Comparison of ENCODE assay signal across 7 cellular contexts in genomic region chr9:127825319-127826051, GRCh38. TPM values are rescaled to one million over a fixed set of nuclear protein-coding genes. Genes with fewer than 3 reads are reported as not detected.
A peak's percentile ranks its signal among the peaks of the same experiment; 100 is the strongest.
DNase-seq lines count a peak whose midpoint lies in the region; ATAC-seq and TF ChIP-seq lines count a peak whose summit lies in the region.
"Had no signal": no experiment of that assay in that cellular context is flagged by ENCODE, and none has a peak within 500 bp of the region (broad histone marks: within the 10 kb centered on the region; RNA-seq: fewer than 3 reads in every experiment).

No MANE protein-coding gene starts in this region.

- intact Hi-C loops in spleen (cut with DNase I; ENCODE audit: low total_unique reads), result no loop called here

- peak overlapping the region in 5 of 8 donors; percentile 57 to 87 (median 79) for H3K27ac ChIP-seq in spleen

- H3K4me1 ChIP-seq in Loucy (ENCODE audit: insufficient read depth, low read length, poor library complexity, severe bottlenecking) (peaks cover 10% of the 10 kb centered on the region), spleen (peaks cover 8 to 77% (median 51%) of the 10 kb centered on the region in 6 donors)

- WGBS in spleen, 5 donors, result 70 to 80% (median 75%) methylated on average over 15 to 42 of the region's 42 CpGs

- no peaks in the 10 kb centered on the region for H3K79me2 ChIP-seq in Loucy (ENCODE audit: insufficient read depth, low read length)

- H3K36me3 ChIP-seq in Loucy (ENCODE audit: insufficient read depth, low read length), result no peaks in the 10 kb centered on the region
- peaks cover 0 to 91% (median 44%) of the 10 kb centered on the region in 6 donors for H3K36me3 ChIP-seq in spleen

- H3K9me3 ChIP-seq in Loucy (ENCODE audit: insufficient read depth, low read depth, low read length) (no peaks in the 10 kb centered on the region), spleen (no peaks in the 10 kb centered on the region)

- H3K9me2 ChIP-seq in Loucy (replicated peaks; ENCODE audit: low read depth, low read length), result no peaks in the 10 kb centered on the region

- no peak overlapping the region for H2AFZ ChIP-seq in Loucy (ENCODE audit: low read length)

- H3K27me3 ChIP-seq in Loucy (ENCODE audit: insufficient read depth, low read length, poor library complexity, severe bottlenecking) (no peaks in the 10 kb centered on the region), spleen (replicated peaks in 1 of 7) (no peaks in the 10 kb centered on the region)

- DNase-seq in epithelial cell of esophagus (ENCODE audit: low read depth), result no peak
- DNase-seq in spleen, result peak; percentile 85
- no peak for DNase-seq in DMS53 (lab: John Stamatoyannopoulos, UW)
- no peak for DNase-seq in NCI-H1092 (lab: John Stamatoyannopoulos, UW)

- no peaks in the 10 kb centered on the region; the same call in 1 of the 2 replicates for H3F3A ChIP-seq in Loucy (ENCODE audit: low read depth)

- H3K4me3 ChIP-seq in Loucy (ENCODE audit: low read length, poor library complexity, severe bottlenecking), result no peak overlapping the region
- no peak overlapping the region for H3K4me3 ChIP-seq in epithelial cell of esophagus (ENCODE audit: low read length)
- H3K4me3 ChIP-seq in spleen, result no peak overlapping the region
- H3K4me3 ChIP-seq: lung had no signal

- peak overlapping the region; percentile 35 for H3K9ac ChIP-seq in Loucy (ENCODE audit: low read depth, low read length, poor library complexity, severe bottlenecking)

- no peaks in the 10 kb centered on the region for H4K20me1 ChIP-seq in Loucy (ENCODE audit: insufficient read depth, low read length, poor library complexity, severe bottlenecking)

- no peak for TF ChIP-seq POLR2A in spleen (IDR thresholded peaks at IDR 0.05)

- H3K4me2 ChIP-seq in Loucy (ENCODE audit: low read depth, low read length, poor library complexity, severe bottlenecking), result peak overlapping the region; percentile 2

- ATAC-seq in GM19328 (IDR thresholded peaks at IDR 0.05; ENCODE audit: unreplicated experiment), result no peak

- TF ChIP-seq CTCF in Loucy (conservative IDR thresholded peaks at IDR 0.05; ENCODE audit: low read length), result peak; percentile 48
- TF ChIP-seq CTCF in epithelial cell of esophagus (IDR thresholded peaks at IDR 0.05; ENCODE audit: insufficient read depth, low read depth, low read length, missing control alignments), result peak; percentile 26
- TF ChIP-seq CTCF in spleen (IDR thresholded peaks at IDR 0.05 in 8 of 11, conservative IDR thresholded peaks at IDR 0.05 in 3 of 11), result peak in 7 of 11 experiments; percentile 22 to 66 (median 53)

RNA-seq across cellular contexts. Expression of gene FPGS, which starts 22.8 kb away (rescaled TPM):
- total RNA-seq in spleen, result 10 to 100 TPM; 33.3 to 94.6 (median 72.3) TPM
- 10 to 100 TPM; 39.5 to 73.7 (median 60.5) TPM for polyA plus RNA-seq in spleen

RNA-seq across cellular contexts. Expression of gene ENG, which starts 29.0 kb away (rescaled TPM):
- 100 to 1,000 TPM; 150 to 334 (median 247) TPM for total RNA-seq in spleen
- polyA plus RNA-seq in spleen, result 10 to 100 TPM; 29.2 to 63.1 (median 47.8) TPM

RNA-seq across cellular contexts. Expression of gene CDK9, which starts 39.7 kb away (rescaled TPM):
- total RNA-seq in spleen, result 100 to 1,000 TPM in 4 of 7 donors, 10 to 100 TPM in 3; 68.3 to 149 (median 103) TPM
- 10 to 100 TPM; 49.2 to 87.6 (median 87.1) TPM for polyA plus RNA-seq in spleen

RNA-seq across cellular contexts. Expression of gene SH2D3C, which starts 47.0 kb away (rescaled TPM):
- total RNA-seq in spleen, result 10 to 100 TPM; 44.7 to 85.4 (median 61.2) TPM
- 10 to 100 TPM; 27.0 to 51.1 (median 34.3) TPM for polyA plus RNA-seq in spleen

RNA-seq across cellular contexts. Expression of gene AK1, which starts 52.0 kb away (rescaled TPM):
- 10 to 100 TPM; 41.3 to 89.7 (median 59.7) TPM for total RNA-seq in spleen
- polyA plus RNA-seq in spleen, result 10 to 100 TPM; 47.0 to 97.9 (median 82.7) TPM
